ENCODE assay signal across 18 cellular contexts in the genomic region with DNA sequence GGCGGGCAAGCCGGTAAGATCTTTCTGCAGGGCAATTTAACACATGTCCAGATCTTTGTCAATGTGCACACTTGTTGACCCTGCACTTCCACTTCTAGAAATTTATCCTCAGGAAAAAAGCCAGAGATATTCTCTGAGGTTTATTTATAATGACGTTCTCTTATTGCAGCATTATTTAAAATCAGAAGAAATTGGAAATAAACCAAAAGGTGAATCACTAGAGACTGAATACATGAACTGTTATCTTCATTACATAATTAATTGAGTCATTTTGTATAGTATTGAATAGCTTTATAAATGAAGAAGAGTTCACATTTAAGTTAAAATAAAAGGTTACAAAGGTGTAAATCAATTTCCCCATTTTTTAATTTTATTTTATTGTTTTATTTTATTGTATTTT.
"Had no signal": no experiment of that assay in that cellular context is flagged by ENCODE, and none has a peak within 500 bp of the region (broad histone marks: within the 10 kb centered on the region; RNA-seq: fewer than 3 reads in every experiment).

No MANE protein-coding gene starts in this region.

- H3K4me1 ChIP-seq: prostate gland, testis, uterus had no signal

- H3K27ac ChIP-seq: brain microvascular endothelial cell, esophagus muscularis mucosa, heart right ventricle, prostate gland, testis, uterus had no signal

- H3K4me3 ChIP-seq: esophagus muscularis mucosa, heart right ventricle, prostate gland, testis, uterus had no signal

- DNase-seq: activated gamma-delta T cell treated with Interleukin-2 at 50 U/mL for 16 hours; activated T-cell treated with anti-CD3 and anti-CD28 coated beads, Interleukin-2, amount 50 U/mL, for 1 hour; aorta; brain microvascular endothelial cell; effector memory CD4-positive, alpha-beta T cell; foreskin fibroblast; heart right ventricle; kidney; natural killer cell; stimulated activated CD4-positive, alpha-beta T cell treated with anti-CD3 and anti-CD28 coated beads, Interleukin-2, amount 100 ng/mL, for 48 hours; stimulated activated CD8-positive, alpha-beta memory T cell treated with anti-CD3 and anti-CD28 coated beads, Interleukin-4, amount 100 ng/mL, for 48 hours; stimulated activated naive B cell treated with anti-CD40 and anti-IgM and Interleukin-4, amounts not matched to agents 10 μg/mL and 1 μg/mL and 100 μg/mL, for 72 hours; testis; trophoblast cell; uterus had no signal

- H3K9me3 ChIP-seq: esophagus muscularis mucosa, heart right ventricle, prostate gland, testis, uterus had no signal

- H3K36me3 ChIP-seq: brain microvascular endothelial cell, esophagus muscularis mucosa, heart right ventricle, prostate gland, uterus had no signal

- H3K27me3 ChIP-seq: brain microvascular endothelial cell, esophagus muscularis mucosa, testis, uterus had no signal

- ATAC-seq: heart right ventricle; natural killer cell; stimulated activated naive B cell treated with anti-CD40 and anti-IgM and Interleukin-4, amounts not matched to agents 10 μg/mL and 1 μg/mL and 100 μg/mL, for 72 hours; WTC11 had no signal
